ENCODE assay signal across 12 cellular contexts in the genomic region with DNA sequence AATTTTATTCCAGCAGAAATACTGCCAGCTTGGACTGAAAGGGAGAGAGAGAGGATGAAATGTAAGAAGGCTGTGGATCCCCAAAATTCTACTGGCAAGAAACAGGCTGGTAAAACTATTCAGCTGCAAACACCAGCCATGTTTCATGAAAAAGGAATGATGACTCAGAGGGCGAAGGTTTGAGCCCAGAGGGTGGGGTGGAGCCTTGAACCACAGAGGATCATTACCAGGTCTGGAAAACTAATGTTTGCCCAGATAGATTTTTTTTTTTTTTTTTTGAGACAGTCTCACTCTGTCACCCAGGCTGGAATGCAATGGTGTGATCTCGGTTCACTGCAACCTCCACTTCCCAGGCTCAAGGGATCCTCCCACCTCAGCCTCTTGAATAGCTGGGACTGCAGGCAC. TPM values are rescaled to one million over a fixed set of nuclear protein-coding genes. Genes with fewer than 3 reads are reported as not detected.
A peak's percentile ranks its signal among the peaks of the same experiment; 100 is the strongest.
DNase-seq lines count a peak whose midpoint lies in the region; ATAC-seq and FAIRE-seq lines count a peak whose summit lies in the region.
"Had no signal": no experiment of that assay in that cellular context is flagged by ENCODE, and none has a peak within 500 bp of the region (broad histone marks: within the 10 kb centered on the region; RNA-seq: fewer than 3 reads in every experiment).

No MANE protein-coding gene starts in this region.

- CTCF ChIA-PET in CD8-positive, alpha-beta memory T cell (lab: Charles Lee): no interaction called here

- POLR2A ChIA-PET in CD8-positive, alpha-beta memory T cell (lab: Charles Lee): no interaction called here

- H3K36me3 Mint-ChIP-seq in CD8-positive, alpha-beta memory T cell: peaks cover 0 to 14% (median 4%) of the 10 kb centered on the region in 3 donors
- H3K36me3 Mint-ChIP-seq: brain had no signal

- no peak overlapping the region for H3K4me3 ChIP-seq in skeletal muscle cell (ENCODE audit: low read depth, low read length)
- no peak overlapping the region for H3K4me3 ChIP-seq in CD8-positive, alpha-beta memory T cell (ENCODE audit: low read length)

- H3K27ac Mint-ChIP-seq in CD8-positive, alpha-beta memory T cell: no peak overlapping the region
- H3K27ac Mint-ChIP-seq: activated CD8-positive, alpha-beta T cell treated with anti-CD3 and anti-CD28 coated beads for 36 hours; brain; progenitor cell of endocrine pancreas had no signal

- no peaks in the 10 kb centered on the region for H3K9me3 ChIP-seq in CD8-positive, alpha-beta memory T cell (ENCODE audit: low read length)

- DNase-seq in HCEC 1CT: peak; percentile 93
- peak; percentile 94 for DNase-seq in RCC 7860 (ENCODE audit: low spot score)
- DNase-seq in fibroblast of gingiva (ENCODE audit: low read depth): peak; percentile 76
- peak; percentile 25 for DNase-seq in skeletal muscle cell (ENCODE audit: low read depth)
- no peak for DNase-seq in CD8-positive, alpha-beta memory T cell
- DNase-seq in dermis blood vessel endothelial cell: no peak
- no peak for DNase-seq in NCI-H526 treated with DMSO at 0.1 percent for 48 hours (lab: John Stamatoyannopoulos, UW)
- DNase-seq: activated CD8-positive, alpha-beta T cell treated with anti-CD3 and anti-CD28 coated beads for 36 hours; NCI-H1048 had no signal

- FAIRE-seq in RCC 7860 (lab: Jason Lieb, UNC): peak; percentile 99

- H3K27me3 ChIP-seq in CD8-positive, alpha-beta memory T cell (ENCODE audit: insufficient read depth, low read length, poor library complexity, severe bottlenecking): no peaks in the 10 kb centered on the region

- no peak overlapping the region for H3K27ac ChIP-seq in CD8-positive, alpha-beta memory T cell (ENCODE audit: low read depth, low read length)

- ATAC-seq in GM19351 (IDR thresholded peaks at IDR 0.05; ENCODE audit: unreplicated experiment): no peak
- ATAC-seq: activated CD8-positive, alpha-beta T cell treated with anti-CD3 and anti-CD28 coated beads for 36 hours had no signal

- H3K4me3 Mint-ChIP-seq in CD8-positive, alpha-beta memory T cell: no peak overlapping the region
- H3K4me3 Mint-ChIP-seq: activated CD8-positive, alpha-beta T cell treated with anti-CD3 and anti-CD28 coated beads for 36 hours; brain had no signal

- H3K27me3 Mint-ChIP-seq in CD8-positive, alpha-beta memory T cell: peaks cover 14 to 29% of the 10 kb centered on the region in 2 donors
- H3K27me3 Mint-ChIP-seq: brain had no signal

- peaks cover 0 to 8% (median 2%) of the 10 kb centered on the region in 5 donors for H3K9me3 Mint-ChIP-seq in CD8-positive, alpha-beta memory T cell

- no peaks in the 10 kb centered on the region for H3K36me3 ChIP-seq in CD8-positive, alpha-beta memory T cell (ENCODE audit: insufficient read depth, low read length)

- H3K4me1 ChIP-seq in CD8-positive, alpha-beta memory T cell (ENCODE audit: insufficient read depth, low read length): no peaks in the 10 kb centered on the region

- H3K4me1 Mint-ChIP-seq in CD8-positive, alpha-beta memory T cell: peaks cover 0 to 4% (median 2%) of the 10 kb centered on the region in 3 donors
- H3K4me1 Mint-ChIP-seq: brain had no signal

RNA-seq across cellular contexts. Expression of a gene that starts 41.7 kb away (rescaled TPM):
- total RNA-seq in CD8-positive, alpha-beta memory T cell: 10 to 100 TPM; 22.6 to 23.7 TPM
- 23.3 TPM for polyA plus RNA-seq in CD8-positive, alpha-beta memory T cell
- 18.9 and 20.2 TPM in 2 replicates for total RNA-seq in dermis blood vessel endothelial cell

Comparison
In these comparisons a context has a peak if more than half of its experiments do, and no peak if none do; other contexts are left out.
1. DNase-seq: peak in HCEC 1CT (single experiment), RCC 7860 (single experiment), fibroblast of gingiva (single experiment) and skeletal muscle cell (single experiment); none in CD8-positive, alpha-beta memory T cell (0 of 5), dermis blood vessel endothelial cell (single experiment) and NCI-H526 treated with DMSO at 0.1 percent for 48 hours (single experiment).